In genomic region chr15:39856357-39856756, GRCh38 we compare ENCODE assay signal across 35 cellular contexts.
"Had no signal": no experiment of that assay in that cellular context is flagged by ENCODE, and none has a peak within 500 bp of the region (broad histone marks: within the 10 kb centered on the region; RNA-seq: fewer than 3 reads in every experiment).

No MANE protein-coding gene starts in this region.

- H3K36me3 Mint-ChIP-seq: activated CD8-positive, alpha-beta memory T cell treated with anti-CD3 and anti-CD28 coated beads, Interleukin-2, amount 10 ng/mL, durations not matched to agents 7 days and 5 days; activated naive CD4-positive, alpha-beta T cell treated with anti-CD3 and anti-CD28 coated beads, Interleukin-2, amount 50 U/mL, for 24 hours; brain had no signal

- H3K36me3 ChIP-seq: adrenal gland, breast epithelium, cardiac muscle cell, gastrocnemius medialis, heart left ventricle, WERI-Rb-1 had no signal

- H3K9me3 ChIP-seq: adrenal gland, breast epithelium, gastrocnemius medialis, heart left ventricle had no signal

- H3K4me3 ChIP-seq: adrenal gland, breast epithelium, cardiac muscle cell, gastrocnemius medialis, heart left ventricle had no signal

- H3K4me1 ChIP-seq: adrenal gland, breast epithelium, gastrocnemius medialis had no signal

- H3K27ac Mint-ChIP-seq: activated B cell treated with CpG ODN at 0.5 μM for 24 hours; activated CD8-positive, alpha-beta memory T cell treated with anti-CD3 and anti-CD28 coated beads, Interleukin-2, amount 10 ng/mL, durations not matched to agents 7 days and 5 days; activated CD8-positive, alpha-beta T cell treated with anti-CD3 and anti-CD28 coated beads, Interleukin-2, amount 10 ng/mL, durations not matched to agents 7 days and 5 days; activated naive CD4-positive, alpha-beta T cell treated with anti-CD3 and anti-CD28 coated beads for 36 hours; activated naive CD4-positive, alpha-beta T cell treated with anti-CD3 and anti-CD28 coated beads, Interleukin-2, amount 50 U/mL, for 24 hours; activated naive CD8-positive, alpha-beta T cell treated with anti-CD3 and anti-CD28 coated beads for 36 hours; activated naive CD8-positive, alpha-beta T cell treated with anti-CD3 and anti-CD28 coated beads, Interleukin-2, amount 50 U/mL, for 24 hours; activated T-helper 1 cell treated with anti-CD3 and anti-CD28 coated beads, Interleukin-12 subunit alpha, Interleukin-12 subunit beta, Interleukin-2, Interleukin-4 antibody, amounts not matched to agents 30 ng/mL and 10 ng/mL and 1 ng/mL, durations not matched to agents 14 hours and 24 hours and 36 hours; activated T-helper 2 cell treated with anti-CD3 and anti-CD28 coated beads, Interferon-gamma antibody, Interleukin-2, Interleukin-4, amounts not matched to agents 10 μg/mL and 5 μg/mL and 100 μg/mL, durations not matched to agents 14 hours and 24 hours and 36 hours; brain; T-helper 17 cell; T-helper 2 cell treated with Interferon-gamma antibody and Interleukin-4, amounts not matched to agents 5 μg/mL and 100 μg/mL, for 36 hours had no signal

- H3K27ac ChIP-seq: adrenal gland, breast epithelium, cardiac muscle cell, foreskin keratinocyte, gastrocnemius medialis, heart left ventricle, WERI-Rb-1 had no signal

- H3K4me1 Mint-ChIP-seq: activated B cell treated with CpG ODN at 0.5 μM for 24 hours; activated CD8-positive, alpha-beta memory T cell treated with anti-CD3 and anti-CD28 coated beads, Interleukin-2, amount 10 ng/mL, durations not matched to agents 7 days and 5 days; activated naive CD4-positive, alpha-beta T cell treated with anti-CD3 and anti-CD28 coated beads, Interleukin-2, amount 50 U/mL, for 24 hours; activated naive CD8-positive, alpha-beta T cell treated with anti-CD3 and anti-CD28 coated beads for 36 hours; activated naive CD8-positive, alpha-beta T cell treated with anti-CD3 and anti-CD28 coated beads, Interleukin-2, amount 50 U/mL, for 24 hours; T-helper 17 cell had no signal

- ATAC-seq: activated CD4-positive, CD25-positive, alpha-beta regulatory T cell treated with anti-CD3 and anti-CD28 coated beads, Interleukin-2, amount 50 U/mL, for 24 hours; activated CD8-positive, alpha-beta memory T cell treated with anti-CD3 and anti-CD28 coated beads, Interleukin-2, amount 10 ng/mL, durations not matched to agents 7 days and 5 days; activated CD8-positive, alpha-beta T cell treated with anti-CD3 and anti-CD28 coated beads, Interleukin-2, amount 10 ng/mL, durations not matched to agents 7 days and 5 days; activated naive CD8-positive, alpha-beta T cell treated with anti-CD3 and anti-CD28 coated beads, Interleukin-2, amount 50 U/mL, for 24 hours; esophagus mucosa; foreskin keratinocyte; gastrocnemius medialis; heart left ventricle; T-helper 17 cell had no signal

- H3K9me3 Mint-ChIP-seq: activated B cell treated with CpG ODN at 0.5 μM for 24 hours; activated naive CD4-positive, alpha-beta T cell treated with anti-CD3 and anti-CD28 coated beads for 36 hours; activated naive CD4-positive, alpha-beta T cell treated with anti-CD3 and anti-CD28 coated beads, Interleukin-2, amount 50 U/mL, for 24 hours; activated naive CD8-positive, alpha-beta T cell treated with anti-CD3 and anti-CD28 coated beads, Interleukin-2, amount 50 U/mL, for 24 hours; activated T-helper 1 cell treated with anti-CD3 and anti-CD28 coated beads, Interleukin-12 subunit alpha, Interleukin-12 subunit beta, Interleukin-2, Interleukin-4 antibody, amounts not matched to agents 30 ng/mL and 10 ng/mL and 1 ng/mL, durations not matched to agents 14 hours and 24 hours and 36 hours; activated T-helper 2 cell treated with anti-CD3 and anti-CD28 coated beads, Interferon-gamma antibody, Interleukin-2, Interleukin-4, amounts not matched to agents 10 μg/mL and 5 μg/mL and 100 μg/mL, durations not matched to agents 14 hours and 24 hours and 36 hours; brain; T-helper 2 cell treated with Interferon-gamma antibody and Interleukin-4, amounts not matched to agents 5 μg/mL and 100 μg/mL, for 36 hours had no signal

- H3K4me3 Mint-ChIP-seq: activated B cell treated with CpG ODN at 0.5 μM for 24 hours; activated CD8-positive, alpha-beta memory T cell treated with anti-CD3 and anti-CD28 coated beads, Interleukin-2, amount 10 ng/mL, durations not matched to agents 7 days and 5 days; activated CD8-positive, alpha-beta T cell treated with anti-CD3 and anti-CD28 coated beads, Interleukin-2, amount 10 ng/mL, durations not matched to agents 7 days and 5 days; activated naive CD4-positive, alpha-beta T cell treated with anti-CD3 and anti-CD28 coated beads for 36 hours; activated naive CD4-positive, alpha-beta T cell treated with anti-CD3 and anti-CD28 coated beads, Interleukin-2, amount 50 U/mL, for 24 hours; activated naive CD8-positive, alpha-beta T cell treated with anti-CD3 and anti-CD28 coated beads for 36 hours; activated naive CD8-positive, alpha-beta T cell treated with anti-CD3 and anti-CD28 coated beads, Interleukin-2, amount 50 U/mL, for 24 hours; activated T-helper 1 cell treated with anti-CD3 and anti-CD28 coated beads, Interleukin-12 subunit alpha, Interleukin-12 subunit beta, Interleukin-2, Interleukin-4 antibody, amounts not matched to agents 30 ng/mL and 10 ng/mL and 1 ng/mL, durations not matched to agents 14 hours and 24 hours and 36 hours; brain; T-helper 17 cell; T-helper 2 cell treated with Interferon-gamma antibody and Interleukin-4, amounts not matched to agents 5 μg/mL and 100 μg/mL, for 36 hours had no signal

- H3K27me3 ChIP-seq: adrenal gland, breast epithelium, cardiac muscle cell, foreskin keratinocyte, gastrocnemius medialis, heart left ventricle had no signal

- DNase-seq: activated B cell treated with CpG ODN at 0.5 μM for 24 hours; activated CD4-positive, alpha-beta T cell treated with anti-CD3 and anti-CD28 coated beads for 48 hours; activated CD4-positive, alpha-beta T cell treated with anti-CD3 and anti-CD28 coated beads, Interleukin-2, amount 50 U/mL, for 1 hour; activated CD4-positive, alpha-beta T cell treated with anti-CD3 and anti-CD28 coated beads, Interleukin-2, amount 50 U/mL, for 48 hours; activated CD8-positive, alpha-beta memory T cell treated with anti-CD3 and anti-CD28 coated beads, Interleukin-2, amount 10 ng/mL, durations not matched to agents 7 days and 5 days; activated CD8-positive, alpha-beta memory T cell treated with anti-CD3 and anti-CD28 coated beads, Interleukin-2, amount 50 U/mL, for 4 hours; activated CD8-positive, alpha-beta T cell treated with anti-CD3 and anti-CD28 coated beads, Interleukin-2, amount 10 ng/mL, durations not matched to agents 7 days and 5 days; activated effector memory CD4-positive, alpha-beta T cell treated with anti-CD3 and anti-CD28 coated beads, Interleukin-2, amount 50 U/mL, for 16 hours; activated naive CD4-positive, alpha-beta T cell treated with anti-CD3 and anti-CD28 coated beads for 36 hours; activated naive CD8-positive, alpha-beta T cell treated with anti-CD3 and anti-CD28 coated beads for 36 hours; activated naive CD8-positive, alpha-beta T cell treated with anti-CD3 and anti-CD28 coated beads, Interleukin-2, amount 50 U/mL, for 24 hours; activated T-cell treated with anti-CD3 and anti-CD28 coated beads, Interleukin-2, amount 50 U/mL, for 1 hour; activated T-cell treated with anti-CD3 and anti-CD28 coated beads, Interleukin-2, amount 50 U/mL, for 48 hours; adrenal gland; amygdala; aorta; central memory CD4-positive, alpha-beta T cell; effector CD8-positive, alpha-beta T cell; foreskin keratinocyte; gastrocnemius medialis; glutamatergic neuron; heart left ventricle; T-helper 1 cell; T-helper 17 cell; T1000; WERI-Rb-1 had no signal

- H3K27me3 Mint-ChIP-seq: brain had no signal
